ENCODE assay signal across 29 cellular contexts in genomic region chr1:204634260-204634910, GRCh38. TPM values are rescaled to one million over a fixed set of nuclear protein-coding genes. Genes with fewer than 3 reads are reported as not detected.
"Had no signal": no experiment of that assay in that cellular context is flagged by ENCODE, and none has a peak within 500 bp of the region (broad histone marks: within the 10 kb centered on the region; RNA-seq: fewer than 3 reads in every experiment).

No MANE protein-coding gene starts in this region.

- H3K4me3 Mint-ChIP-seq: activated B cell treated with CpG ODN at 0.5 μM for 24 hours; activated CD4-positive, alpha-beta T cell treated with anti-CD3 and anti-CD28 coated beads for 36 hours; activated CD8-positive, alpha-beta memory T cell treated with anti-CD3 and anti-CD28 coated beads, Interleukin-2, amount 10 ng/mL, durations not matched to agents 7 days and 5 days; activated CD8-positive, alpha-beta T cell treated with anti-CD3 and anti-CD28 coated beads, Interleukin-2, amount 10 ng/mL, durations not matched to agents 7 days and 5 days; central memory CD8-positive, alpha-beta T cell; dendritic cell treated with granulocyte-macrophage colony-stimulating factor and Interleukin-4, amounts not matched to agents 40 ng/mL and 50 ng/mL, for 4 days; endodermal cell; immature natural killer cell; nephron; stimulated activated effector memory CD8-positive, alpha-beta T cell treated with anti-CD3 and anti-CD28 coated beads, Interleukin-12 subunit alpha, Interleukin-12 subunit beta, amount 100 ng/mL, for 72 hours; stimulated activated naive CD8-positive, alpha-beta T cell treated with anti-CD3 and anti-CD28 coated beads, Interleukin-15, Interleukin-2, amounts not matched to agents 100 ng/mL and 50 ng/mL, for 24 hours; type B pancreatic cell had no signal

- H3K4me3 ChIP-seq: heart left ventricle, ovary, sigmoid colon, uterus had no signal

- H3K27me3 ChIP-seq: ovary, sigmoid colon, uterus had no signal

- H3K9me3 Mint-ChIP-seq: activated B cell treated with CpG ODN at 0.5 μM for 24 hours; activated naive CD4-positive, alpha-beta T cell treated with anti-CD3 and anti-CD28 coated beads, Interleukin-2, amount 50 U/mL, for 72 hours; activated T-helper 2 cell treated with anti-CD3 and anti-CD28 coated beads, Interferon-gamma antibody, Interleukin-2, Interleukin-4, amounts not matched to agents 10 μg/mL and 5 μg/mL and 100 μg/mL, durations not matched to agents 14 hours and 24 hours and 36 hours; central memory CD8-positive, alpha-beta T cell; immature natural killer cell; nephron; stimulated activated effector memory CD8-positive, alpha-beta T cell treated with anti-CD3 and anti-CD28 coated beads, Interleukin-12 subunit alpha, Interleukin-12 subunit beta, amount 100 ng/mL, for 72 hours; stimulated activated naive CD8-positive, alpha-beta T cell treated with anti-CD3 and anti-CD28 coated beads, Interleukin-15, Interleukin-2, amounts not matched to agents 100 ng/mL and 50 ng/mL, for 24 hours; type B pancreatic cell had no signal

- H3K4me1 Mint-ChIP-seq: activated B cell treated with CpG ODN at 0.5 μM for 24 hours; activated CD4-positive, alpha-beta T cell treated with anti-CD3 and anti-CD28 coated beads for 36 hours; activated CD8-positive, alpha-beta memory T cell treated with anti-CD3 and anti-CD28 coated beads, Interleukin-2, amount 10 ng/mL, durations not matched to agents 7 days and 5 days; central memory CD8-positive, alpha-beta T cell; immature natural killer cell; stimulated activated effector memory CD8-positive, alpha-beta T cell treated with anti-CD3 and anti-CD28 coated beads, Interleukin-12 subunit alpha, Interleukin-12 subunit beta, amount 100 ng/mL, for 72 hours had no signal

- H3K27me3 Mint-ChIP-seq: progenitor cell of endocrine pancreas had no signal

- H3K9me3 ChIP-seq: heart left ventricle, ovary, sigmoid colon, uterus had no signal

- H3K36me3 Mint-ChIP-seq: activated CD8-positive, alpha-beta memory T cell treated with anti-CD3 and anti-CD28 coated beads, Interleukin-2, amount 10 ng/mL, durations not matched to agents 7 days and 5 days; activated naive CD4-positive, alpha-beta T cell treated with anti-CD3 and anti-CD28 coated beads, Interleukin-2, amount 50 U/mL, for 72 hours; immature natural killer cell; stimulated activated effector memory CD8-positive, alpha-beta T cell treated with anti-CD3 and anti-CD28 coated beads, Interleukin-12 subunit alpha, Interleukin-12 subunit beta, amount 100 ng/mL, for 72 hours; type B pancreatic cell had no signal

- H3K27ac ChIP-seq: heart left ventricle, ovary, sigmoid colon, uterus had no signal

- ATAC-seq: activated CD4-positive, alpha-beta T cell treated with anti-CD3 and anti-CD28 coated beads for 36 hours; activated CD8-positive, alpha-beta memory T cell treated with anti-CD3 and anti-CD28 coated beads, Interleukin-2, amount 10 ng/mL, durations not matched to agents 7 days and 5 days; activated CD8-positive, alpha-beta T cell treated with anti-CD3 and anti-CD28 coated beads, Interleukin-2, amount 10 ng/mL, durations not matched to agents 7 days and 5 days; activated naive CD4-positive, alpha-beta T cell treated with anti-CD3 and anti-CD28 coated beads, Interleukin-2, amount 50 U/mL, for 72 hours; esophagus mucosa; left colon; stimulated activated effector memory CD8-positive, alpha-beta T cell treated with anti-CD3 and anti-CD28 coated beads, Interleukin-12 subunit alpha, Interleukin-12 subunit beta, amount 100 ng/mL, for 72 hours had no signal

- DNase-seq: activated B cell treated with CpG ODN at 0.5 μM for 24 hours; activated CD4-positive, alpha-beta T cell treated with anti-CD3 and anti-CD28 coated beads for 36 hours; activated CD8-positive, alpha-beta memory T cell treated with anti-CD3 and anti-CD28 coated beads, Interleukin-2, amount 10 ng/mL, durations not matched to agents 7 days and 5 days; activated CD8-positive, alpha-beta T cell treated with anti-CD3 and anti-CD28 coated beads, Interleukin-2, amount 10 ng/mL, durations not matched to agents 7 days and 5 days; activated naive CD4-positive, alpha-beta T cell; activated T-cell treated with anti-CD3 and anti-CD28 coated beads, Interleukin-2, amount 50 U/mL, for 48 hours; endodermal cell; foreskin fibroblast; heart left ventricle; immature natural killer cell; kidney; left colon; mammary epithelial cell; small intestine; stimulated activated CD4-positive, alpha-beta T cell treated with anti-CD3 and anti-CD28 coated beads, Interleukin-4, amount 100 ng/mL, for 24 hours had no signal

- H3K36me3 ChIP-seq: heart left ventricle, ovary, sigmoid colon, uterus had no signal

- H3K27ac Mint-ChIP-seq: activated B cell treated with CpG ODN at 0.5 μM for 24 hours; activated CD4-positive, alpha-beta T cell treated with anti-CD3 and anti-CD28 coated beads for 36 hours; activated CD8-positive, alpha-beta memory T cell treated with anti-CD3 and anti-CD28 coated beads, Interleukin-2, amount 10 ng/mL, durations not matched to agents 7 days and 5 days; activated CD8-positive, alpha-beta T cell treated with anti-CD3 and anti-CD28 coated beads, Interleukin-2, amount 10 ng/mL, durations not matched to agents 7 days and 5 days; activated naive CD4-positive, alpha-beta T cell treated with anti-CD3 and anti-CD28 coated beads, Interleukin-2, amount 50 U/mL, for 72 hours; activated T-helper 2 cell treated with anti-CD3 and anti-CD28 coated beads, Interferon-gamma antibody, Interleukin-2, Interleukin-4, amounts not matched to agents 10 μg/mL and 5 μg/mL and 100 μg/mL, durations not matched to agents 14 hours and 24 hours and 36 hours; dendritic cell treated with granulocyte-macrophage colony-stimulating factor and Interleukin-4, amounts not matched to agents 40 ng/mL and 50 ng/mL, for 4 days; endodermal cell; progenitor cell of endocrine pancreas; stimulated activated effector memory CD8-positive, alpha-beta T cell treated with anti-CD3 and anti-CD28 coated beads, Interleukin-12 subunit alpha, Interleukin-12 subunit beta, amount 100 ng/mL, for 72 hours; stimulated activated naive CD8-positive, alpha-beta T cell treated with anti-CD3 and anti-CD28 coated beads, Interleukin-15, Interleukin-2, amounts not matched to agents 100 ng/mL and 50 ng/mL, for 24 hours; type B pancreatic cell had no signal

RNA-seq across cellular contexts. Expression of gene LRRN2, which starts 51.2 kb away (rescaled TPM):
- total RNA-seq: activated B cell treated with CpG ODN at 0.5 μM for 24 hours; activated CD8-positive, alpha-beta memory T cell treated with anti-CD3 and anti-CD28 coated beads, Interleukin-2, amount 10 ng/mL, durations not matched to agents 7 days and 5 days; activated CD8-positive, alpha-beta T cell treated with anti-CD3 and anti-CD28 coated beads, Interleukin-2, amount 10 ng/mL, durations not matched to agents 7 days and 5 days; activated naive CD4-positive, alpha-beta T cell treated with anti-CD3 and anti-CD28 coated beads, Interleukin-2, amount 50 U/mL, for 72 hours; activated T-helper 2 cell treated with anti-CD3 and anti-CD28 coated beads, Interferon-gamma antibody, Interleukin-2, Interleukin-4, amounts not matched to agents 10 μg/mL and 5 μg/mL and 100 μg/mL, durations not matched to agents 14 hours and 24 hours and 36 hours; bronchial epithelial cell had no signal
- polyA plus RNA-seq: immature natural killer cell, mammary epithelial cell had no signal
